ENCODE assay signal across 18 cellular contexts in the genomic region with DNA sequence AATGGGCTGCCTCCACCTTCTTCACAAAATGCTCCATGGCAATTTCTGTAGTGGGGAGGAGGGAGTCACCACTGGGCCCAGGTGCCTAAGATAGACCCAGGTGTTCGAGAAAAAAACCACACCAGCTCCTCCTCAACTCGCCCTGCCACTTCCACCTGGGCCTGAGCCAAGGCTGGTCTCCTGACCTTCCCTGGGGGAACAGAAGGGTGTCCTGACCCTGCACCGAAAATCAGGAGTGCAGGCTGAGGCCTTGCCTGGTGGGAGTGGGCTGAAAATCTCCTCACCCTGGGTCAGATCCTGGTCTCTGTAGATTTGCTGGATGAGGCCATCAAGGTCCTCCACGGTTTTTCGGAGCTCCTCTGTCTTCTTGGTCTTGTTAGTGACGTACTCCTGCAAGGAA.
"Had no signal": no experiment of that assay in that cellular context is flagged by ENCODE, and none has a peak within 500 bp of the region (broad histone marks: within the 10 kb centered on the region; RNA-seq: fewer than 3 reads in every experiment).

No MANE protein-coding gene starts in this region.

- H3K27ac Mint-ChIP-seq: activated naive CD4-positive, alpha-beta T cell treated with anti-CD3 and anti-CD28 coated beads, Interleukin-2, amount 10 ng/mL, durations not matched to agents 7 days and 5 days; type B pancreatic cell had no signal

- ATAC-seq: esophagus mucosa; gastrocnemius medialis; heart left ventricle; stimulated activated naive CD8-positive, alpha-beta T cell treated with anti-CD3 and anti-CD28 coated beads, Interleukin-15, amount 100 ng/mL, for 72 hours had no signal

- H3K9me3 ChIP-seq: adrenal gland, breast epithelium, gastrocnemius medialis, heart left ventricle, left ventricle myocardium inferior, neutrophil had no signal

- DNase-seq: activated CD4-positive, alpha-beta T cell treated with anti-CD3 and anti-CD28 coated beads for 1 hour; activated naive CD4-positive, alpha-beta T cell treated with anti-CD3 and anti-CD28 coated beads, Interleukin-2, amount 10 ng/mL, durations not matched to agents 7 days and 5 days; gastrocnemius medialis; heart left ventricle; kidney glomerular epithelial cell; left ventricle myocardium inferior; mammary epithelial cell; stimulated activated CD4-positive, alpha-beta T cell treated with anti-CD3 and anti-CD28 coated beads, Interleukin-12 subunit alpha, Interleukin-12 subunit beta, amount 100 ng/mL, for 4 hours; stimulated activated CD4-positive, alpha-beta T cell treated with anti-CD3 and anti-CD28 coated beads, Interleukin-1b, Interleukin-23, amount 100 ng/mL, for 48 hours; stimulated activated naive CD8-positive, alpha-beta T cell treated with anti-CD3 and anti-CD28 coated beads, Interleukin-15, amount 100 ng/mL, for 72 hours; T-helper 2 cell had no signal

- H3K4me1 ChIP-seq: breast epithelium had no signal

- H3K4me3 ChIP-seq: adrenal gland, breast epithelium, coronary artery, gastrocnemius medialis, heart left ventricle, left ventricle myocardium inferior had no signal

- H3K27ac ChIP-seq: adrenal gland, breast epithelium, coronary artery, heart left ventricle, left ventricle myocardium inferior, neutrophil, VCaP had no signal

- H3K27me3 ChIP-seq: adrenal gland, breast epithelium, gastrocnemius medialis, heart left ventricle, neutrophil had no signal

- H3K27me3 Mint-ChIP-seq: activated naive CD4-positive, alpha-beta T cell treated with anti-CD3 and anti-CD28 coated beads, Interleukin-2, amount 10 ng/mL, durations not matched to agents 7 days and 5 days; stimulated activated naive CD8-positive, alpha-beta T cell treated with anti-CD3 and anti-CD28 coated beads, Interleukin-15, amount 100 ng/mL, for 72 hours; type B pancreatic cell had no signal

- H3K9me3 Mint-ChIP-seq: activated naive CD4-positive, alpha-beta T cell treated with anti-CD3 and anti-CD28 coated beads, Interleukin-2, amount 10 ng/mL, durations not matched to agents 7 days and 5 days; stimulated activated naive CD8-positive, alpha-beta T cell treated with anti-CD3 and anti-CD28 coated beads, Interleukin-15, amount 100 ng/mL, for 72 hours; type B pancreatic cell had no signal

- H3K4me3 Mint-ChIP-seq: activated naive CD4-positive, alpha-beta T cell treated with anti-CD3 and anti-CD28 coated beads, Interleukin-2, amount 10 ng/mL, durations not matched to agents 7 days and 5 days; stimulated activated naive CD8-positive, alpha-beta T cell treated with anti-CD3 and anti-CD28 coated beads, Interleukin-15, amount 100 ng/mL, for 72 hours; type B pancreatic cell had no signal

- H3K4me1 Mint-ChIP-seq: activated naive CD4-positive, alpha-beta T cell treated with anti-CD3 and anti-CD28 coated beads, Interleukin-2, amount 10 ng/mL, durations not matched to agents 7 days and 5 days had no signal
